26 cellular contexts compared by ENCODE assay signal in genomic region chr2:190068764-190069163, GRCh38. TPM values are rescaled to one million over a fixed set of nuclear protein-coding genes. Genes with fewer than 3 reads are reported as not detected.
"Had no signal": no experiment of that assay in that cellular context is flagged by ENCODE, and none has a peak within 500 bp of the region (broad histone marks: within the 10 kb centered on the region; RNA-seq: fewer than 3 reads in every experiment).

No MANE protein-coding gene starts in this region.

- H3K4me3 Mint-ChIP-seq: activated naive CD8-positive, alpha-beta T cell treated with anti-CD3 and anti-CD28 coated beads for 36 hours; activated T-cell treated with anti-CD3 and anti-CD28 coated beads, Interleukin-2, amount 50 U/mL, for 4 hours; memory B cell; neural crest cell; T-helper 1 cell treated with Interleukin-12 subunit alpha and Interleukin-12 subunit beta and Interleukin-4 antibody, amounts not matched to agents 30 μg/mL and 1 μg/mL, for 36 hours had no signal

- H3K36me3 ChIP-seq: esophagus muscularis mucosa, gastrocnemius medialis, sigmoid colon, thyroid gland, upper lobe of right lung had no signal

- H3K9me3 ChIP-seq: esophagus muscularis mucosa, gastrocnemius medialis, sigmoid colon, thyroid gland, upper lobe of right lung had no signal

- H3K4me2 ChIP-seq: smooth muscle cell had no signal

- ATAC-seq: activated T-cell treated with anti-CD3 and anti-CD28 coated beads, Interleukin-2, amount 50 U/mL, for 4 hours; gastrocnemius medialis; upper lobe of right lung had no signal

- H3K9me3 Mint-ChIP-seq: activated naive CD8-positive, alpha-beta T cell treated with anti-CD3 and anti-CD28 coated beads for 36 hours; activated T-cell treated with anti-CD3 and anti-CD28 coated beads, Interleukin-2, amount 50 U/mL, for 4 hours; memory B cell; neural crest cell; T-helper 1 cell treated with Interleukin-12 subunit alpha and Interleukin-12 subunit beta and Interleukin-4 antibody, amounts not matched to agents 30 μg/mL and 1 μg/mL, for 36 hours had no signal

- H3K36me3 Mint-ChIP-seq: activated naive CD8-positive, alpha-beta T cell treated with anti-CD3 and anti-CD28 coated beads for 36 hours; memory B cell had no signal

- H3K27ac ChIP-seq: coronary artery, esophagus muscularis mucosa, gastrocnemius medialis, sigmoid colon, thyroid gland, upper lobe of right lung had no signal

- DNase-seq: activated CD4-positive, alpha-beta T cell treated with anti-CD3 and anti-CD28 coated beads for 4 hours; activated CD4-positive, alpha-beta T cell treated with anti-CD3 and anti-CD28 coated beads, Interleukin-2, amount 50 U/mL, for 48 hours; activated CD4-positive, CD25-positive, alpha-beta regulatory T cell; activated CD8-positive, alpha-beta memory T cell treated with anti-CD3 and anti-CD28 coated beads, Interleukin-2, amount 50 U/mL, for 48 hours; activated naive CD4-positive, alpha-beta T cell treated with Interleukin-2 at 50 U/mL for 16 hours; activated naive CD8-positive, alpha-beta T cell treated with anti-CD3 and anti-CD28 coated beads for 36 hours; activated T-cell treated with anti-CD3 and anti-CD28 coated beads, Interleukin-2, amount 50 U/mL, for 4 hours; cerebellar nuclear complex; gastrocnemius medialis; hippocampal formation; occipital lobe; sigmoid colon; stimulated activated CD4-positive, alpha-beta T cell treated with anti-CD3 and anti-CD28 coated beads, Interleukin-15, amount 100 ng/mL, for 24 hours; stimulated activated CD8-positive, alpha-beta memory T cell treated with anti-CD3 and anti-CD28 coated beads, Interleukin-4, amount 100 ng/mL, for 48 hours; stimulated activated naive CD4-positive, alpha-beta T cell treated with Interleukin-2 at 50 U/mL for 16 hours; substantia nigra; thyroid gland; upper lobe of right lung had no signal

- H3K27me3 Mint-ChIP-seq: activated naive CD8-positive, alpha-beta T cell treated with anti-CD3 and anti-CD28 coated beads for 36 hours had no signal

- H3K4me1 Mint-ChIP-seq: activated naive CD8-positive, alpha-beta T cell treated with anti-CD3 and anti-CD28 coated beads for 36 hours; memory B cell had no signal

- H3K27ac Mint-ChIP-seq: activated naive CD8-positive, alpha-beta T cell treated with anti-CD3 and anti-CD28 coated beads for 36 hours; memory B cell; T-helper 1 cell treated with Interleukin-12 subunit alpha and Interleukin-12 subunit beta and Interleukin-4 antibody, amounts not matched to agents 30 μg/mL and 1 μg/mL, for 36 hours had no signal

- H3K4me1 ChIP-seq: upper lobe of right lung had no signal

- H3K4me3 ChIP-seq: coronary artery, esophagus muscularis mucosa, gastrocnemius medialis, sigmoid colon, smooth muscle cell, thyroid gland, upper lobe of right lung had no signal

- H3K27me3 ChIP-seq: esophagus muscularis mucosa, gastrocnemius medialis, sigmoid colon, thyroid gland, upper lobe of right lung had no signal

RNA-seq across cellular contexts. Expression of gene MSTN, which starts 6.2 kb away (rescaled TPM):
- total RNA-seq: activated CD8-positive, alpha-beta memory T cell treated with anti-CD3 and anti-CD28 coated beads for 36 hours; activated naive CD8-positive, alpha-beta T cell treated with anti-CD3 and anti-CD28 coated beads for 36 hours; activated T-cell treated with anti-CD3 and anti-CD28 coated beads, Interleukin-2, amount 50 U/mL, for 4 hours; mononuclear cell; upper lobe of right lung had no signal
- polyA plus RNA-seq: smooth muscle cell had no signal
